Comparison of ENCODE assay signal across 32 cellular contexts in genomic region chr11:130299978-130300377, GRCh38. TPM values are rescaled to one million over a fixed set of nuclear protein-coding genes. Genes with fewer than 3 reads are reported as not detected.
DNase-seq lines count a peak whose midpoint lies in the region; ATAC-seq, FAIRE-seq and TF ChIP-seq lines count a peak whose summit lies in the region.
"Had no signal": no experiment of that assay in that cellular context is flagged by ENCODE, and none has a peak within 500 bp of the region (broad histone marks: within the 10 kb centered on the region; RNA-seq: fewer than 3 reads in every experiment).

No MANE protein-coding gene starts in this region.

- no peaks in the 10 kb centered on the region for H3K9me2 ChIP-seq in Karpas-422 (replicated peaks; ENCODE audit: insufficient read depth, low read length)

- FAIRE-seq in GM18507 (lab: Jason Lieb, UNC): peak; percentile 76
- FAIRE-seq: colon had no signal

- peaks cover 34% of the 10 kb centered on the region for H3K4me1 Mint-ChIP-seq in memory B cell

- H3K9me3 ChIP-seq in HEK293 (ENCODE audit: control insufficient read depth, insufficient read depth, low read depth, low read length): no peaks in the 10 kb centered on the region
- H3K9me3 ChIP-seq in Karpas-422 (ENCODE audit: low read length): no peaks in the 10 kb centered on the region
- H3K9me3 ChIP-seq: esophagus muscularis mucosa, left lung, ovary had no signal

- H3K27ac ChIP-seq in HEK293 (ENCODE audit: extremely low read depth, low read depth, low read length): no peak overlapping the region
- peak overlapping the region; percentile 81; the same call in 1 of the 2 replicates for H3K27ac ChIP-seq in Karpas-422 (ENCODE audit: low read length)
- H3K27ac ChIP-seq: BLaER1, esophagus muscularis mucosa, KMS-11, left lung, ovary, right atrium auricular region, spleen had no signal

- peak overlapping the region; percentile 60 for H3K4me2 ChIP-seq in Karpas-422 (ENCODE audit: low read depth, low read length, poor library complexity, severe bottlenecking)
- H3K4me2 ChIP-seq: KMS-11 had no signal

- peaks cover 99% of the 10 kb centered on the region for H3K79me2 ChIP-seq in Karpas-422 (ENCODE audit: low read length)

- peaks cover 3 to 4% of the 10 kb centered on the region in 2 experiments; a peak in 2 of 3 replicates for H3K36me3 ChIP-seq in HEK293 (ENCODE audit: control insufficient read depth in 2 of 2, insufficient read depth in 1 of 2, low read length in 2 of 2)
- no peaks in the 10 kb centered on the region for H3K36me3 ChIP-seq in Karpas-422 (ENCODE audit: insufficient read depth, low read length)
- H3K36me3 ChIP-seq: ovary, right atrium auricular region had no signal

- H3K27ac Mint-ChIP-seq in memory B cell: peak overlapping the region; percentile 17
- H3K27ac Mint-ChIP-seq: endodermal cell; T-helper 1 cell treated with Interleukin-12 subunit alpha and Interleukin-12 subunit beta and Interleukin-4 antibody, amounts not matched to agents 30 μg/mL and 1 μg/mL, for 36 hours had no signal

- no peak overlapping the region for H3K4me3 Mint-ChIP-seq in memory B cell
- H3K4me3 Mint-ChIP-seq: endodermal cell; nephron; T-helper 1 cell treated with Interleukin-12 subunit alpha and Interleukin-12 subunit beta and Interleukin-4 antibody, amounts not matched to agents 30 μg/mL and 1 μg/mL, for 36 hours had no signal

- DNase-seq in GM18507 (ENCODE audit: extremely low spot score, insufficient read length, low read depth) (no peak), Karpas-422 (no peak), memory B cell (ENCODE audit: low spot score in 2 of 2) (no peak), GOT3 (lab: John Stamatoyannopoulos, UW) (no peak), SHP77 (lab: John Stamatoyannopoulos, UW) (no peak), SHP77 treated with DMSO at 0.1 percent for 48 hours (lab: John Stamatoyannopoulos, UW) (no peak), retina (no peak)
- DNase-seq: ACHN; activated CD8-positive, alpha-beta memory T cell treated with anti-CD3 and anti-CD28 coated beads for 24 hours; activated T-cell treated with anti-CD3 and anti-CD28 coated beads, Interleukin-2, amount 50 U/mL, for 1 hour; amniotic stem cell; COR-L47; endodermal cell; foreskin melanocyte; H7; hippocampal formation; left lung; NCI-H1694; NCI-H2171; NCI-H524 treated with DMSO at 0.1 percent for 48 hours; ovary; spleen; stimulated activated CD4-positive, alpha-beta T cell treated with anti-CD3 and anti-CD28 coated beads, Interleukin-2, amount 100 ng/mL, for 48 hours; stimulated activated naive CD8-positive, alpha-beta T cell treated with anti-CD3 and anti-CD28 coated beads, Interleukin-15, Interleukin-2, amounts not matched to agents 100 U/mL and 50 U/mL, for 24 hours had no signal

- H3K4me3 ChIP-seq in HEK293 (ENCODE audit: low read depth, low read length) (no peak overlapping the region), Karpas-422 (ENCODE audit: low read length) (no peak overlapping the region)
- H3K4me3 ChIP-seq: BLaER1, esophagus muscularis mucosa, left lung, ovary, right atrium auricular region, spleen had no signal

- CTCF ChIA-PET in HEK293 (lab: Yijun Ruan, JAX): interaction anchor here (0.6 kb wide), 1 partner anchor 370 kb away, joined by 5 read pairs; no protein-coding TSS in a partner anchor

- peaks cover 1% of the 10 kb centered on the region for H3K9me3 Mint-ChIP-seq in memory B cell

- H2AFZ ChIP-seq in Karpas-422 (ENCODE audit: low read length): no peak overlapping the region

- no peak overlapping the region for H3K9ac ChIP-seq in Karpas-422 (ENCODE audit: low read length)
- H3K9ac ChIP-seq: BLaER1, KMS-11 had no signal

- H3K4me1 ChIP-seq in HEK293 (ENCODE audit: control insufficient read depth, insufficient read depth, low read length) (no peaks in the 10 kb centered on the region), Karpas-422 (ENCODE audit: low read length) (peaks cover 39% of the 10 kb centered on the region)

- peaks cover 33% of the 10 kb centered on the region for H3K36me3 Mint-ChIP-seq in memory B cell

- POLR2A ChIA-PET in HEK293 (lab: Yijun Ruan, JAX): interaction anchor here (1.5 kb wide), 1 partner anchor 10 kb away, joined by 3 read pairs; no protein-coding TSS in a partner anchor

- TF ChIP-seq CTCF in HEK293 (tag by site-specific recombination; IDR thresholded peaks at IDR 0.05): no peak

- no peaks in the 10 kb centered on the region for H3K27me3 ChIP-seq in Karpas-422 (ENCODE audit: low read length)
- H3K27me3 ChIP-seq: BLaER1, esophagus muscularis mucosa, left lung, ovary, right atrium auricular region, spleen had no signal

- no peaks in the 10 kb centered on the region for H3K27me3 Mint-ChIP-seq in memory B cell

- no peak for ATAC-seq in memory B cell (ENCODE audit: low read depth)
- ATAC-seq: left lung; stimulated activated naive CD8-positive, alpha-beta T cell treated with anti-CD3 and anti-CD28 coated beads, Interleukin-15, Interleukin-2, amounts not matched to agents 100 U/mL and 50 U/mL, for 24 hours had no signal

- H4K20me1 ChIP-seq in Karpas-422 (ENCODE audit: insufficient read depth, low read depth, low read length): no peaks in the 10 kb centered on the region

TF ChIP-seq in HEK293, 187 proteins besides CTCF, POLR2A, EP300 and RAD21:
- TF ChIP-seq ZFP69B (tag by site-specific recombination; IDR thresholded peaks at IDR 0.05): no peak
- TF ChIP-seq ZNF146 (tag by site-specific recombination; IDR thresholded peaks at IDR 0.05): peak; percentile 62; the same call in 1 of the 2 replicates
- no peak for TF ChIP-seq ZNF544 (tag by site-specific recombination; IDR thresholded peaks at IDR 0.05)
- no peak for TF ChIP-seq PRDM1 (tag by site-specific recombination; IDR thresholded peaks at IDR 0.05)
- TF ChIP-seq ZIC2 (tag by site-specific recombination; IDR thresholded peaks at IDR 0.05): no peak
- no peak for TF ChIP-seq HOXD13 (CRISPR knock-in tag; IDR thresholded peaks at IDR 0.05; ENCODE audit: borderline replicate concordance)
TF ChIP-seq in HEK293: peak in this region for 1.

RNA-seq across cellular contexts. Expression of gene ZBTB44, which starts 14.7 kb away (rescaled TPM):
- 36.7 and 62.8 TPM in 2 replicates for total RNA-seq in Karpas-422 (2014; rRNA removed; shearing (Covaris generic); ENCODE audit: low replicate concordance)
